Comparison of ENCODE assay signal across 1 cellular context in the genomic region with DNA sequence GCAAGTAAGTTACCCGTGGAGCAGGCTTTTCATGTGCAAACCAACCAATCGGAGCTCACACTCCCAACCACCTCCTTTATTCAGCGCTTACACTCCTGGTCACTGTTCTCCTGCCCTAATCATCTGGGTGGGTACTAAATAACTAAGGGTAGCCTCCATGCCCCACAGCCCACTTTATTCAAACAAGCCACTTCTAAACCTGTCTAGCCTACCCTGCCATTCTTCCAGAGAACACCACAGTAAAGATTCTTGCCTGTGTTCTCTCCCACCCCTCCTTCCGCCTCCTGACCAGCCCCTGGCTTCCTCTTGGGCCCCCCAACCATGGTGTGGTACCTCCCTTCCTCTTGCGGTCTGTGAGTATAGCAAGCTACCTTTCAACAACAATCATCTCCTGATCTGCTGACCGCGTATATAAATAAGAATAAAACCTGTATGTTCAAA.
TF ChIP-seq lines count a peak whose summit lies in the region.

No MANE protein-coding gene starts in this region.

TF ChIP-seq in WTC11, 78 proteins besides CTCF, POLR2A, EP300 and RAD21 (continued from another document):
- TF ChIP-seq, protein P1, sequence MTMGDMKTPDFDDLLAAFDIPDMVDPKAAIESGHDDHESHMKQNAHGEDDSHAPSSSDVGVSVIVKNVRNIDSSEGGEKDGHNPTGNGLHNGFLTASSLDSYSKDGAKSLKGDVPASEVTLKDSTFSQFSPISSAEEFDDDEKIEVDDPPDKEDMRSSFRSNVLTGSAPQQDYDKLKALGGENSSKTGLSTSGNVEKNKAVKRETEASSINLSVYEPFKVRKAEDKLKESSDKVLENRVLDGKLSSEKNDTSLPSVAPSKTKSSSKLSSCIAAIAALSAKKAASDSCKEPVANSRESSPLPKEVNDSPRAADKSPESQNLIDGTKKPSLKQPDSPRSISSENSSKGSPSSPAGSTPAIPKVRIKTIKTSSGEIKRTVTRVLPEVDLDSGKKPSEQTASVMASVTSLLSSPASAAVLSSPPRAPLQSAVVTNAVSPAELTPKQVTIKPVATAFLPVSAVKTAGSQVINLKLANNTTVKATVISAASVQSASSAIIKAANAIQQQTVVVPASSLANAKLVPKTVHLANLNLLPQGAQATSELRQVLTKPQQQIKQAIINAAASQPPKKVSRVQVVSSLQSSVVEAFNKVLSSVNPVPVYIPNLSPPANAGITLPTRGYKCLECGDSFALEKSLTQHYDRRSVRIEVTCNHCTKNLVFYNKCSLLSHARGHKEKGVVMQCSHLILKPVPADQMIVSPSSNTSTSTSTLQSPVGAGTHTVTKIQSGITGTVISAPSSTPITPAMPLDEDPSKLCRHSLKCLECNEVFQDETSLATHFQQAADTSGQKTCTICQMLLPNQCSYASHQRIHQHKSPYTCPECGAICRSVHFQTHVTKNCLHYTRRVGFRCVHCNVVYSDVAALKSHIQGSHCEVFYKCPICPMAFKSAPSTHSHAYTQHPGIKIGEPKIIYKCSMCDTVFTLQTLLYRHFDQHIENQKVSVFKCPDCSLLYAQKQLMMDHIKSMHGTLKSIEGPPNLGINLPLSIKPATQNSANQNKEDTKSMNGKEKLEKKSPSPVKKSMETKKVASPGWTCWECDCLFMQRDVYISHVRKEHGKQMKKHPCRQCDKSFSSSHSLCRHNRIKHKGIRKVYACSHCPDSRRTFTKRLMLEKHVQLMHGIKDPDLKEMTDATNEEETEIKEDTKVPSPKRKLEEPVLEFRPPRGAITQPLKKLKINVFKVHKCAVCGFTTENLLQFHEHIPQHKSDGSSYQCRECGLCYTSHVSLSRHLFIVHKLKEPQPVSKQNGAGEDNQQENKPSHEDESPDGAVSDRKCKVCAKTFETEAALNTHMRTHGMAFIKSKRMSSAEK (CRISPR knock-in tag; IDR thresholded peaks at IDR 0.05; ENCODE audit: borderline replicate concordance): no peak
- no peak for TF ChIP-seq KAT7 (CRISPR knock-in tag; IDR thresholded peaks at IDR 0.05; ENCODE audit: borderline replicate concordance)
- TF ChIP-seq ELF4 (CRISPR knock-in tag; IDR thresholded peaks at IDR 0.05; ENCODE audit: low read depth): no peak
